Comparison of ENCODE assay signal across 9 cellular contexts in the genomic region with DNA sequence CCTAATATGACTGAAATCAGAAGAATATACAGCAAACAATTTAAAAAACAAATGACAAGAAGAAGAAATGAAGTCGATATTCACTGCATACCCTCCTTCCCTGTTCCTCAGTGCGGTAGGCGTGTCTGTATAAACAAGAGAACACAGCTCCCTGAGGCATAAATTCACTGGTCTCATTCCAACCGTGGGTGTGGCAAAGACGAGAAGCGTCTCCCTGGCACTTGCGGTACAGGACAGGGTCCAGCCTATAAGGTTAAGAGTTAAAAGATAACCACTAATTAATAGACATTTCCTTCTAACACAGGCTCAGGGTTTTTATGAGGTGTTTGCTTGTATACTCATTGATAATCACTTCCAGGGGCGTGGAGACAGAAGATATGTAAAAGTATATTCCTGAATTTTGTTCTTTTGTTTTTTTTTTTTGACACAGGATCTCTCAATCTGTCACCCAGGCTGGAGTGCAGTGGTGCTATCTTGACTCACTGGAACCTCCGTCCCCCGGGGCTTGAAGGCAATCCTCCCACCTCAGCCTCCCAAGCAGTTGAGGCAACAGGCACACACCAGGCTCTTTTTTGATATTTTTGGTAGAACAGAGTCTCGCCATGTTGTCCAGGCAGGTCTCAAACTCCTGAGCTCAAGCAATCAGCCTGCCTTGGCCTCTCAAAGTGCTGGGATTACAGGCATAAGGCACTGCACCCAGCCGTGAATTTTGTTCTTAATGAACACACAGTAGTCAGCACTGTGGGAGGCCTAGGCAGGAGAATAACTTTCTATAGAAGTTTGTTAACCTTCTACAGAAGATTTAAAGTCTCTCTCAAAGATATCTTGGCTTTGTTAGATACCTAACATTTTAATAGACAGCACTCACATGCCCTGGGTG. TPM values are rescaled to one million over a fixed set of nuclear protein-coding genes. Genes with fewer than 3 reads are reported as not detected.
DNase-seq lines count a peak whose midpoint lies in the region; TF ChIP-seq lines count a peak whose summit lies in the region.
"Had no signal": no experiment of that assay in that cellular context is flagged by ENCODE, and none has a peak within 500 bp of the region (broad histone marks: within the 10 kb centered on the region; RNA-seq: fewer than 3 reads in every experiment).

No MANE protein-coding gene starts in this region.

- TF ChIP-seq CTCF in HFF-Myc (IDR thresholded peaks at IDR 0.05; ENCODE audit: low read depth, low read length, missing control alignments) (no peak), cardiac fibroblast (IDR thresholded peaks at IDR 0.05; ENCODE audit: low read depth, low read length) (no peak)

- H3K9me3 ChIP-seq in mesodermal cell (ENCODE audit: control insufficient read depth, low read length), result no peaks in the 10 kb centered on the region
- H3K9me3 ChIP-seq: neutrophil had no signal

- DNase-seq in AG08396 (ENCODE audit: low spot score), result peak; percentile 52
- DNase-seq in HFF-Myc (ENCODE audit: extremely low read depth, low read depth), result peak; percentile 38
- DNase-seq in cardiac fibroblast (ENCODE audit: low read depth in 2 of 2), result peak; percentile 54 to 65
- no peak for DNase-seq in DMS79 (lab: John Stamatoyannopoulos, UW)
- no peak for DNase-seq in SKM-1 (lab: John Stamatoyannopoulos, UW; ENCODE audit: unreplicated experiment)
- no peak for DNase-seq in NCI-H1048 (lab: John Stamatoyannopoulos, UW)
- no peak for DNase-seq in NCI-H2171 (lab: John Stamatoyannopoulos, UW)

- H3K36me3 ChIP-seq in mesodermal cell (ENCODE audit: control insufficient read depth, insufficient read depth, low read length), result peaks cover 73% of the 10 kb centered on the region

- H3K4me3 ChIP-seq in HFF-Myc (replicated peaks; ENCODE audit: low read depth, low read length) (no peak overlapping the region), cardiac fibroblast (replicated peaks in 1 of 2; ENCODE audit: low read depth in 2 of 2, low read length in 2 of 2) (no peak overlapping the region), mesodermal cell (ENCODE audit: extremely low read depth, insufficient read depth, low read length, poor library complexity, severe bottlenecking) (no peak overlapping the region)

- H3K4me1 ChIP-seq in mesodermal cell (ENCODE audit: control insufficient read depth, insufficient read depth, low read length, poor library complexity, severe bottlenecking), result peaks cover 10% of the 10 kb centered on the region

- H3K27ac ChIP-seq in mesodermal cell (ENCODE audit: low read depth, low read length, severe bottlenecking), result peak overlapping the region; percentile 33
- H3K27ac ChIP-seq: neutrophil had no signal

- 90 to 96% methylated on average over 6 of the region's 12 CpGs for WGBS in mesodermal cell (ENCODE audit: insufficient coverage in 2 of 2), 2 experiments

RNA-seq across cellular contexts. Expression of gene CLEC18B, which starts 59.1 kb away (rescaled TPM):
- 9.7 TPM for polyA plus RNA-seq in mesodermal cell (2013, experiment 1 of 2)
- 6.7 TPM for polyA plus RNA-seq in mesodermal cell (2013, experiment 2 of 2)

Comparison
In these comparisons a context has a peak if more than half of its experiments do, and no peak if none do; other contexts are left out.
1. DNase-seq: peak in AG08396 (single experiment), HFF-Myc (single experiment) and cardiac fibroblast (2 of 2); none in DMS79 (single experiment), SKM-1 (single experiment), NCI-H1048 (single experiment) and NCI-H2171 (single experiment).